Comparison of ENCODE assay signal across 26 cellular contexts in genomic region chr4:173490256-173490655, GRCh38. TPM values are rescaled to one million over a fixed set of nuclear protein-coding genes. Genes with fewer than 3 reads are reported as not detected.
DNase-seq lines count a peak whose midpoint lies in the region; ATAC-seq and TF ChIP-seq lines count a peak whose summit lies in the region.
"Had no signal": no experiment of that assay in that cellular context is flagged by ENCODE, and none has a peak within 500 bp of the region (broad histone marks: within the 10 kb centered on the region; RNA-seq: fewer than 3 reads in every experiment).

No MANE protein-coding gene starts in this region.

- H3K4me1 ChIP-seq in heart left ventricle (peaks cover 0 to 56% (median 21%) of the 10 kb centered on the region in 12 donors), right cardiac atrium (ENCODE audit: control insufficient read depth, insufficient read depth, low read length) (no peaks in the 10 kb centered on the region), upper lobe of right lung (peaks cover 9% of the 10 kb centered on the region)

- peak overlapping the region in 8 of 12 donors; percentile 15 to 64 (median 32) for H3K27ac ChIP-seq in heart left ventricle
- no peak overlapping the region for H3K27ac ChIP-seq in right cardiac atrium (ENCODE audit: low read length)
- no peak overlapping the region for H3K27ac ChIP-seq in upper lobe of right lung
- H3K27ac ChIP-seq: body of pancreas, SJSA1 had no signal

- 67 to 81% (median 75%) methylated on average over 3 of the region's 3 CpGs for WGBS in heart left ventricle, 4 donors
- 62% methylated on average over 3 of the region's 3 CpGs for WGBS in right cardiac atrium

- TF ChIP-seq POLR2A in heart left ventricle (IDR thresholded peaks at IDR 0.05) = no peak

- no peak for TF ChIP-seq CTCF in heart left ventricle (IDR thresholded peaks at IDR 0.05)
- TF ChIP-seq CTCF in upper lobe of right lung (IDR thresholded peaks at IDR 0.05) = no peak

- H3K27me3 ChIP-seq in heart left ventricle = peaks cover 0 to 3% (median 0%) of the 10 kb centered on the region in 9 donors
- no peaks in the 10 kb centered on the region for H3K27me3 ChIP-seq in right cardiac atrium (ENCODE audit: control insufficient read depth, insufficient read depth)
- peaks cover 6% of the 10 kb centered on the region for H3K27me3 ChIP-seq in upper lobe of right lung
- H3K27me3 ChIP-seq: body of pancreas had no signal

- no peak for DNase-seq in heart left ventricle
- no peak for DNase-seq in right cardiac atrium
- peak; percentile 2 for DNase-seq in SIG-M5 (lab: John Stamatoyannopoulos, UW)
- DNase-seq in fibroblast of gingiva (ENCODE audit: low read depth) = peak; percentile 75
- DNase-seq in upper lobe of right lung = no peak
- no peak for DNase-seq in activated CD4-positive, alpha-beta T cell treated with anti-CD3 and anti-CD28 coated beads, Interleukin-2, amount 50 U/mL, for 48 hours
- no peak for DNase-seq in NCI-H187 (lab: John Stamatoyannopoulos, UW)
- DNase-seq: activated CD4-positive, alpha-beta T cell treated with anti-CD3 and anti-CD28 coated beads, Interleukin-2, amount 10 ng/mL, durations not matched to agents 7 days and 5 days; activated naive CD4-positive, alpha-beta T cell treated with Interleukin-2 at 50 U/mL for 16 hours; body of pancreas; CD4-positive, alpha-beta T cell; dermis blood vessel endothelial cell; glutamatergic neuron; immature natural killer cell; KBM-7; natural killer cell; stimulated activated CD4-positive, alpha-beta T cell treated with anti-CD3 and anti-CD28 coated beads, Interleukin-12 subunit alpha, Interleukin-12 subunit beta, amount 100 ng/mL, for 4 hours; trophoblast cell had no signal

- intact Hi-C loops in heart left ventricle (cut with DNase I) (loop anchor here (1.0 to 10.0 kb wide), 8 partner anchors 35 to 822 kb away; no protein-coding TSS in a partner anchor), right cardiac atrium (cut with DNase I) (loop anchor here (5.0 to 10.0 kb wide), 4 partner anchors 65 to 175 kb away; no protein-coding TSS in a partner anchor), upper lobe of right lung (cut with DNase I) (no loop called here)

- H3K9me3 ChIP-seq in heart left ventricle = no peaks in the 10 kb centered on the region
- H3K9me3 ChIP-seq in right cardiac atrium (ENCODE audit: control insufficient read depth, low read length) = no peaks in the 10 kb centered on the region
- no peaks in the 10 kb centered on the region for H3K9me3 ChIP-seq in upper lobe of right lung
- H3K9me3 ChIP-seq: A549, body of pancreas, SJSA1 had no signal

- H3K36me3 ChIP-seq in heart left ventricle = no peaks in the 10 kb centered on the region
- H3K36me3 ChIP-seq in upper lobe of right lung = no peaks in the 10 kb centered on the region
- H3K36me3 ChIP-seq: SJSA1 had no signal

- no peak for ATAC-seq in heart left ventricle
- no peak for ATAC-seq in right cardiac atrium
- ATAC-seq in upper lobe of right lung = peak; percentile 46
- ATAC-seq in HG02973 (IDR thresholded peaks at IDR 0.05; ENCODE audit: unreplicated experiment) = no peak
- ATAC-seq: A549; body of pancreas; natural killer cell; stimulated activated effector memory CD8-positive, alpha-beta T cell treated with anti-CD3 and anti-CD28 coated beads, Interleukin-12 subunit alpha, Interleukin-12 subunit beta, amount 100 ng/mL, for 72 hours had no signal

- H3K4me3 ChIP-seq in heart left ventricle (no peak overlapping the region), right cardiac atrium (ENCODE audit: low read length) (no peak overlapping the region), upper lobe of right lung (no peak overlapping the region)
- H3K4me3 ChIP-seq: A549, body of pancreas, SJSA1 had no signal

RNA-seq across cellular contexts. Expression of gene HAND2, which starts 39.8 kb away (rescaled TPM):
- total RNA-seq in heart left ventricle (100 to 1,000 TPM in 8 of 9 donors, 10 to 100 TPM in 1; 89.3 to 188 (median 129) TPM), right cardiac atrium (100 to 1,000 TPM in 3 of 4 donors, 10 to 100 TPM in 1; 69.3 to 154 (median 136) TPM), upper lobe of right lung (not detected)
- polyA plus RNA-seq in heart left ventricle (100 to 1,000 TPM in 1 of 2 donors, 10 to 100 TPM in 1; 72.8 to 105 TPM), right cardiac atrium (115 TPM)
- total RNA-seq: activated CD4-positive, alpha-beta T cell treated with anti-CD3 and anti-CD28 coated beads, Interleukin-2, amount 10 ng/mL, durations not matched to agents 7 days and 5 days; CD4-positive, alpha-beta T cell; dermis blood vessel endothelial cell; epithelial cell of proximal tubule; lung microvascular endothelial cell; natural killer cell; NCI-H460; OCI-LY7; SJSA1 had no signal
- polyA plus RNA-seq: immature natural killer cell had no signal

Comparison
In these comparisons a context has a peak if more than half of its experiments do, and no peak if none do; other contexts are left out.
1. H3K27ac ChIP-seq: peak in heart left ventricle (8 of 12); none in right cardiac atrium (single experiment) and upper lobe of right lung (single experiment).
2. DNase-seq: peak in SIG-M5 (single experiment) and fibroblast of gingiva (single experiment); none in heart left ventricle (0 of 5), right cardiac atrium (0 of 3), upper lobe of right lung (single experiment), activated CD4-positive, alpha-beta T cell treated with anti-CD3 and anti-CD28 coated beads, Interleukin-2, amount 50 U/mL, for 48 hours (0 of 2) and NCI-H187 (0 of 2).
3. RNA of gene HAND2, which starts 39.8 kb away (total RNA-seq): 69.3 to 154 TPM in right cardiac atrium and 89.3 to 188 TPM in heart left ventricle; not detected in upper lobe of right lung (single experiment); every median in the first group is over 10 times any median in the second.